7 cellular contexts compared by ENCODE assay signal in genomic region chr14:97120204-97121120, GRCh38.
DNase-seq lines count a peak whose midpoint lies in the region; ATAC-seq, FAIRE-seq and TF ChIP-seq lines count a peak whose summit lies in the region.

No MANE protein-coding gene starts in this region.

- intact Hi-C loops in activated CD4-positive, alpha-beta T cell treated with anti-CD3 and anti-CD28 coated beads for 36 hours (cut with DNase I, micrococcal nuclease) = loop anchor here in 1 of 2 experiments (2.0 kb wide), 1 partner anchor 58 kb away; no protein-coding TSS in a partner anchor

- POLR2A ChIA-PET in activated CD4-positive, alpha-beta T cell treated with anti-CD3 and anti-CD28 coated beads for 36 hours (lab: Charles Lee) = no interaction called here

- CTCF ChIA-PET in activated CD4-positive, alpha-beta T cell treated with anti-CD3 and anti-CD28 coated beads for 36 hours (lab: Charles Lee) = interaction anchor here (1.0 to 1.1 kb wide), 2 partner anchors 33 to 267 kb away, joined by 3 read pairs; no protein-coding TSS in a partner anchor

- no peak for FAIRE-seq in GM12891 (lab: Jason Lieb, UNC)

- H3K4me3 Mint-ChIP-seq in activated CD4-positive, alpha-beta T cell treated with anti-CD3 and anti-CD28 coated beads for 36 hours = peak overlapping the region; percentile 49
- peak overlapping the region; percentile 12 for H3K4me3 Mint-ChIP-seq in central memory CD8-positive, alpha-beta T cell

- H3K27me3 Mint-ChIP-seq in activated CD4-positive, alpha-beta T cell treated with anti-CD3 and anti-CD28 coated beads for 36 hours = no peaks in the 10 kb centered on the region
- H3K27me3 Mint-ChIP-seq in central memory CD8-positive, alpha-beta T cell = no peaks in the 10 kb centered on the region

- TF ChIP-seq POLR2A in GM12891 (IDR thresholded peaks at IDR 0.05; ENCODE audit: low read depth, low read length) = no peak

- H3K4me1 Mint-ChIP-seq in activated CD4-positive, alpha-beta T cell treated with anti-CD3 and anti-CD28 coated beads for 36 hours = peaks cover 30% of the 10 kb centered on the region
- peaks cover 16% of the 10 kb centered on the region for H3K4me1 Mint-ChIP-seq in central memory CD8-positive, alpha-beta T cell

- peak; percentile 80 for DNase-seq in activated CD4-positive, alpha-beta T cell treated with anti-CD3 and anti-CD28 coated beads for 36 hours
- peak in 1 of 2 donors; percentile 19 for DNase-seq in central memory CD8-positive, alpha-beta T cell (ENCODE audit: low spot score in 2 of 2)
- DNase-seq in stimulated activated naive CD4-positive, alpha-beta T cell (lab: John Stamatoyannopoulos, UW) = peak in 4 of 6 experiments; percentile 8 to 52 (median 34)
- DNase-seq in substantia nigra (lab: John Stamatoyannopoulos, UW) (no peak), GM12891 (ENCODE audit: insufficient read length, low spot score) (no peak)

- H3K27ac ChIP-seq in substantia nigra (ENCODE audit: low read depth, low read length, poor library complexity, severe bottlenecking) = no peak overlapping the region

- H3K27ac Mint-ChIP-seq in activated CD4-positive, alpha-beta T cell treated with anti-CD3 and anti-CD28 coated beads for 36 hours = peak overlapping the region; percentile 96
- peak overlapping the region; percentile 90 for H3K27ac Mint-ChIP-seq in central memory CD8-positive, alpha-beta T cell (ENCODE audit: low read depth)

- H3K36me3 Mint-ChIP-seq in activated CD4-positive, alpha-beta T cell treated with anti-CD3 and anti-CD28 coated beads for 36 hours (ENCODE audit: low read depth) = no peaks in the 10 kb centered on the region
- H3K36me3 Mint-ChIP-seq in central memory CD8-positive, alpha-beta T cell (ENCODE audit: insufficient read depth) = peaks cover 3% of the 10 kb centered on the region

- ATAC-seq in HG02852 (IDR thresholded peaks at IDR 0.05; ENCODE audit: unreplicated experiment) (peak; percentile 69), GM18517 (IDR thresholded peaks at IDR 0.05; ENCODE audit: unreplicated experiment) (no peak)
- peak; percentile 96 for ATAC-seq in activated CD4-positive, alpha-beta T cell treated with anti-CD3 and anti-CD28 coated beads for 36 hours
- ATAC-seq in central memory CD8-positive, alpha-beta T cell (replicated peaks; ENCODE audit: extremely low read depth, poor library complexity, severe bottlenecking) = peak; percentile 87

- H3K9me3 Mint-ChIP-seq in activated CD4-positive, alpha-beta T cell treated with anti-CD3 and anti-CD28 coated beads for 36 hours (ENCODE audit: low read depth) = no peaks in the 10 kb centered on the region
- no peaks in the 10 kb centered on the region for H3K9me3 Mint-ChIP-seq in central memory CD8-positive, alpha-beta T cell

TF ChIP-seq in GM12891, 5 proteins besides CTCF, POLR2A, EP300 and RAD21:
- no peak for TF ChIP-seq TAF1 (IDR thresholded peaks at IDR 0.05; ENCODE audit: low read depth, low read length)

Comparison
In these comparisons a context has a peak if more than half of its experiments do, and no peak if none do; other contexts are left out.
1. DNase-seq: peak in activated CD4-positive, alpha-beta T cell treated with anti-CD3 and anti-CD28 coated beads for 36 hours (single experiment) and stimulated activated naive CD4-positive, alpha-beta T cell (4 of 6); none in substantia nigra (0 of 49) and GM12891 (single experiment).